1 cellular context compared by ENCODE assay signal in the genomic region with DNA sequence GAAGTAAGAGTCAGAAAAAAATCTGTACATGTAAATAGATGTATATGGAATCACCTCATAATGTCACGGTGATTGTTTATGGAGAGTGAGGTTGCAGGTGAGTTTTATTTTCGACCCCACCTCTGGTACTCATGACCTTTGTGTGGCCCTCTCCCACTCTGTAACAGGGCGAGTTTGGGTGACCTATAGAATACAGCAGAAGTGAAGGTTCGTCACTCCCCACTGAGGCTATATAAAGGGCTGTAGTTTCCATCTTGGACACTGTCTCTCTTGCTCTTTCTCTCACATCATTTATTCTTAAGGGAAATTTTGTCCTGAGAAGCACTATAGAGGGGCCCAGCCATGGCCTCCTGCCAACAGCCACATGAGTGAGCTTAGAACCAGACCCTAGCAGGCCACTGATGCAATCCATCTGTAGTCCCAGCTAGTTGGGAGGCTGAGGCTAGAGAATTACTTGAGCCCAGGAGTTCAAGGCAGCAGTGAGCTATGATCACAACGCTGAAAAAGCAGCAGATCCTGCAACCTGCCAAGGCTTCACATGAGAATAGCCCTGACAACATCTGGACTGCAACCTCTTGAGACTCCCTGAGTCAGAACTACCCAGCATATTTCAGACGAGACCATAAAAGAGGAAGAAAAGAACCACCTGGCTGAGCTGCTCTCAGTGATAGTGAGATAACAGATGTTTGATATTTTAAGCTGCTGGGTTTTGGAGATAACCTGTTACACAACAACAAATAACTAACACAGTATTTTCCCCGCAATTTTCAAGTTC.
TF ChIP-seq lines count a peak whose summit lies in the region.

No MANE protein-coding gene starts in this region.

TF ChIP-seq in GM12878, 131 proteins besides CTCF, POLR2A, EP300 and RAD21 (continued from another document and continues in another):
- TF ChIP-seq NFIC (IDR thresholded peaks at IDR 0.05; ENCODE audit: low read depth, low read length) (peak; percentile 97), BACH1 (IDR thresholded peaks at IDR 0.05; ENCODE audit: borderline replicate concordance) (peak; percentile 37), SMC3 (IDR thresholded peaks at IDR 0.05; ENCODE audit: borderline replicate concordance, low read length) (no peak), NR2F1 (conservative IDR thresholded peaks at IDR 0.05) (peak; percentile 56; the same call in 1 of the 2 replicates), IKZF2 (IDR thresholded peaks at IDR 0.05) (peak; percentile 68 to 76), CREM (IDR thresholded peaks at IDR 0.05; ENCODE audit: low read depth) (peak; percentile 87), TAF1 (IDR thresholded peaks at IDR 0.05; ENCODE audit: borderline replicate concordance, low read depth, low read length) (peak; percentile 18; the same call in 1 of the 2 replicates), YY1 (IDR thresholded peaks at IDR 0.05; ENCODE audit: low read depth, low read length) (peak; percentile 45; the same call in 1 of the 2 replicates), POU2F2 (IDR thresholded peaks at IDR 0.05; ENCODE audit: borderline replicate concordance, low read depth, low read length) (peak; percentile 86), TCF3 (IDR thresholded peaks at IDR 0.05; ENCODE audit: borderline replicate concordance, insufficient read depth, low read depth, low read length) (peak; percentile 98), RAD51 (IDR thresholded peaks at IDR 0.05) (no peak), SMARCA5 (IDR thresholded peaks at IDR 0.05) (peak; percentile 69; the same call in 1 of the 2 replicates), CBX5 (IDR thresholded peaks at IDR 0.05; ENCODE audit: low read depth) (peak; percentile 90), TBL1XR1 (IDR thresholded peaks at IDR 0.05; ENCODE audit: low read depth, low read length) (peak; percentile 43; the same call in 1 of the 2 replicates), ASH2L (IDR thresholded peaks at IDR 0.05; ENCODE audit: borderline replicate concordance, low read depth) (0 out of 2 replicates have a peak, but pooled peaks have one; percentile 15), SREBF2 (IDR thresholded peaks at IDR 0.05; ENCODE audit: low read length) (no peak), MTA3 (IDR thresholded peaks at IDR 0.05; ENCODE audit: borderline replicate concordance, low read length) (peak; percentile 48; the same call in 1 of the 2 replicates), SP1 (IDR thresholded peaks at IDR 0.05; ENCODE audit: low read depth, low read length) (peak; percentile 50), BCL11A (IDR thresholded peaks at IDR 0.05; ENCODE audit: low read depth, low read length) (peak; percentile 90), ZBED1 (IDR thresholded peaks at IDR 0.05; ENCODE audit: borderline replicate concordance) (peak; percentile 81; the same call in 1 of the 2 replicates), SPI1 (IDR thresholded peaks at IDR 0.05; ENCODE audit: borderline replicate concordance, insufficient read depth, low read depth, low read length) (peak; percentile 11; the same call in 1 of the 2 replicates), ZNF24 (IDR thresholded peaks at IDR 0.05) (0 out of 2 replicates have a peak, but pooled peaks have one; percentile 4), CEBPB (IDR thresholded peaks at IDR 0.05; ENCODE audit: borderline replicate concordance in 1 of 2, low read depth in 2 of 2, low read length in 2 of 2) (peak in 1 of 2 experiments; percentile 92; a peak in 2 of 4 replicates), IRF4 (IDR thresholded peaks at IDR 0.05; ENCODE audit: low read depth, low read length) (peak; percentile 88), MEF2B (IDR thresholded peaks at IDR 0.05; ENCODE audit: partially characterized antibody, poor library complexity, severe bottlenecking) (peak; percentile 89), FOXM1 (IDR thresholded peaks at IDR 0.05; ENCODE audit: low read depth, low read length) (peak; percentile 98), GABPA (IDR thresholded peaks at IDR 0.05; ENCODE audit: low read depth) (peak; percentile 70), POLR2AphosphoS5 (IDR thresholded peaks at IDR 0.05; ENCODE audit: low read length) (peak; percentile 86), SIN3A (IDR thresholded peaks at IDR 0.05; ENCODE audit: low read depth, low read length) (peak; percentile 49; the same call in 1 of the 2 replicates), BHLHE40 (IDR thresholded peaks at IDR 0.05; ENCODE audit: borderline replicate concordance in 1 of 2, low read depth in 2 of 2, low read length in 1 of 2) (peak; percentile 36 to 59; a peak in 2 of 4 replicates), JUND (IDR thresholded peaks at IDR 0.05; ENCODE audit: low read depth, low read length) (0 out of 2 replicates have a peak, but pooled peaks have one; percentile 72), RUNX3 (IDR thresholded peaks at IDR 0.05; ENCODE audit: low read length) (peak; percentile 92), PAX5 (IDR thresholded peaks at IDR 0.05; ENCODE audit: borderline replicate concordance, low read depth, low read length) (peak; percentile 81; the same call in 1 of the 2 replicates), NBN (IDR thresholded peaks at IDR 0.05) (peak; percentile 83), EGR1 (IDR thresholded peaks at IDR 0.05; ENCODE audit: borderline replicate concordance in 1 of 2, low read depth in 2 of 2, low read length in 2 of 2) (no peak), MEF2A (IDR thresholded peaks at IDR 0.05; ENCODE audit: insufficient read depth, low read depth, low read length) (peak; percentile 89), CREB1 (IDR thresholded peaks at IDR 0.05; ENCODE audit: low read depth) (peak; percentile 53; the same call in 1 of the 2 replicates), SRF (IDR thresholded peaks at IDR 0.05; ENCODE audit: low read depth in 2 of 2, low read length in 2 of 2) (0 out of 4 replicates have a peak, but pooled peaks of 1 of the 2 experiments have one; percentile 10), TARDBP (IDR thresholded peaks at IDR 0.05; ENCODE audit: borderline replicate concordance) (no peak; the same call in 1 of the 2 replicates), EED (IDR thresholded peaks at IDR 0.05; ENCODE audit: low read depth) (peak; percentile 84), IKZF1 (conservative IDR thresholded peaks at IDR 0.05) (peak; percentile 59)
- TF ChIP-seq, protein P1, sequence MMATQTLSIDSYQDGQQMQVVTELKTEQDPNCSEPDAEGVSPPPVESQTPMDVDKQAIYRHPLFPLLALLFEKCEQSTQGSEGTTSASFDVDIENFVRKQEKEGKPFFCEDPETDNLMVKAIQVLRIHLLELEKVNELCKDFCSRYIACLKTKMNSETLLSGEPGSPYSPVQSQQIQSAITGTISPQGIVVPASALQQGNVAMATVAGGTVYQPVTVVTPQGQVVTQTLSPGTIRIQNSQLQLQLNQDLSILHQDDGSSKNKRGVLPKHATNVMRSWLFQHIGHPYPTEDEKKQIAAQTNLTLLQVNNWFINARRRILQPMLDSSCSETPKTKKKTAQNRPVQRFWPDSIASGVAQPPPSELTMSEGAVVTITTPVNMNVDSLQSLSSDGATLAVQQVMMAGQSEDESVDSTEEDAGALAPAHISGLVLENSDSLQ (IDR thresholded peaks at IDR 0.05) = peak; percentile 51
- TF ChIP-seq, protein P2, sequence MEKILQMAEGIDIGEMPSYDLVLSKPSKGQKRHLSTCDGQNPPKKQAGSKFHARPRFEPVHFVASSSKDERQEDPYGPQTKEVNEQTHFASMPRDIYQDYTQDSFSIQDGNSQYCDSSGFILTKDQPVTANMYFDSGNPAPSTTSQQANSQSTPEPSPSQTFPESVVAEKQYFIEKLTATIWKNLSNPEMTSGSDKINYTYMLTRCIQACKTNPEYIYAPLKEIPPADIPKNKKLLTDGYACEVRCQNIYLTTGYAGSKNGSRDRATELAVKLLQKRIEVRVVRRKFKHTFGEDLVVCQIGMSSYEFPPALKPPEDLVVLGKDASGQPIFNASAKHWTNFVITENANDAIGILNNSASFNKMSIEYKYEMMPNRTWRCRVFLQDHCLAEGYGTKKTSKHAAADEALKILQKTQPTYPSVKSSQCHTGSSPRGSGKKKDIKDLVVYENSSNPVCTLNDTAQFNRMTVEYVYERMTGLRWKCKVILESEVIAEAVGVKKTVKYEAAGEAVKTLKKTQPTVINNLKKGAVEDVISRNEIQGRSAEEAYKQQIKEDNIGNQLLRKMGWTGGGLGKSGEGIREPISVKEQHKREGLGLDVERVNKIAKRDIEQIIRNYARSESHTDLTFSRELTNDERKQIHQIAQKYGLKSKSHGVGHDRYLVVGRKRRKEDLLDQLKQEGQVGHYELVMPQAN (conservative IDR thresholded peaks at IDR 0.05) = no peak
- TF ChIP-seq, protein P3, sequence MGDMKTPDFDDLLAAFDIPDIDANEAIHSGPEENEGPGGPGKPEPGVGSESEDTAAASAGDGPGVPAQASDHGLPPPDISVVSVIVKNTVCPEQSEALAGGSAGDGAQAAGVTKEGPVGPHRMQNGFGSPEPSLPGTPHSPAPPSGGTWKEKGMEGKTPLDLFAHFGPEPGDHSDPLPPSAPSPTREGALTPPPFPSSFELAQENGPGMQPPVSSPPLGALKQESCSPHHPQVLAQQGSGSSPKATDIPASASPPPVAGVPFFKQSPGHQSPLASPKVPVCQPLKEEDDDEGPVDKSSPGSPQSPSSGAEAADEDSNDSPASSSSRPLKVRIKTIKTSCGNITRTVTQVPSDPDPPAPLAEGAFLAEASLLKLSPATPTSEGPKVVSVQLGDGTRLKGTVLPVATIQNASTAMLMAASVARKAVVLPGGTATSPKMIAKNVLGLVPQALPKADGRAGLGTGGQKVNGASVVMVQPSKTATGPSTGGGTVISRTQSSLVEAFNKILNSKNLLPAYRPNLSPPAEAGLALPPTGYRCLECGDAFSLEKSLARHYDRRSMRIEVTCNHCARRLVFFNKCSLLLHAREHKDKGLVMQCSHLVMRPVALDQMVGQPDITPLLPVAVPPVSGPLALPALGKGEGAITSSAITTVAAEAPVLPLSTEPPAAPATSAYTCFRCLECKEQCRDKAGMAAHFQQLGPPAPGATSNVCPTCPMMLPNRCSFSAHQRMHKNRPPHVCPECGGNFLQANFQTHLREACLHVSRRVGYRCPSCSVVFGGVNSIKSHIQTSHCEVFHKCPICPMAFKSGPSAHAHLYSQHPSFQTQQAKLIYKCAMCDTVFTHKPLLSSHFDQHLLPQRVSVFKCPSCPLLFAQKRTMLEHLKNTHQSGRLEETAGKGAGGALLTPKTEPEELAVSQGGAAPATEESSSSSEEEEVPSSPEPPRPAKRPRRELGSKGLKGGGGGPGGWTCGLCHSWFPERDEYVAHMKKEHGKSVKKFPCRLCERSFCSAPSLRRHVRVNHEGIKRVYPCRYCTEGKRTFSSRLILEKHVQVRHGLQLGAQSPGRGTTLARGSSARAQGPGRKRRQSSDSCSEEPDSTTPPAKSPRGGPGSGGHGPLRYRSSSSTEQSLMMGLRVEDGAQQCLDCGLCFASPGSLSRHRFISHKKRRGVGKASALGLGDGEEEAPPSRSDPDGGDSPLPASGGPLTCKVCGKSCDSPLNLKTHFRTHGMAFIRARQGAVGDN (IDR thresholded peaks at IDR 0.05) = no peak; the same call in none of the 2 replicates
- TF ChIP-seq, protein P4, sequence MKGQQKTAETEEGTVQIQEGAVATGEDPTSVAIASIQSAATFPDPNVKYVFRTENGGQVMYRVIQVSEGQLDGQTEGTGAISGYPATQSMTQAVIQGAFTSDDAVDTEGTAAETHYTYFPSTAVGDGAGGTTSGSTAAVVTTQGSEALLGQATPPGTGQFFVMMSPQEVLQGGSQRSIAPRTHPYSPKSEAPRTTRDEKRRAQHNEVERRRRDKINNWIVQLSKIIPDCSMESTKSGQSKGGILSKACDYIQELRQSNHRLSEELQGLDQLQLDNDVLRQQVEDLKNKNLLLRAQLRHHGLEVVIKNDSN (IDR thresholded peaks at IDR 0.05; ENCODE audit: borderline replicate concordance, extremely low read length, insufficient read depth, low read depth, low read length) = no peak
- TF ChIP-seq, protein P5, sequence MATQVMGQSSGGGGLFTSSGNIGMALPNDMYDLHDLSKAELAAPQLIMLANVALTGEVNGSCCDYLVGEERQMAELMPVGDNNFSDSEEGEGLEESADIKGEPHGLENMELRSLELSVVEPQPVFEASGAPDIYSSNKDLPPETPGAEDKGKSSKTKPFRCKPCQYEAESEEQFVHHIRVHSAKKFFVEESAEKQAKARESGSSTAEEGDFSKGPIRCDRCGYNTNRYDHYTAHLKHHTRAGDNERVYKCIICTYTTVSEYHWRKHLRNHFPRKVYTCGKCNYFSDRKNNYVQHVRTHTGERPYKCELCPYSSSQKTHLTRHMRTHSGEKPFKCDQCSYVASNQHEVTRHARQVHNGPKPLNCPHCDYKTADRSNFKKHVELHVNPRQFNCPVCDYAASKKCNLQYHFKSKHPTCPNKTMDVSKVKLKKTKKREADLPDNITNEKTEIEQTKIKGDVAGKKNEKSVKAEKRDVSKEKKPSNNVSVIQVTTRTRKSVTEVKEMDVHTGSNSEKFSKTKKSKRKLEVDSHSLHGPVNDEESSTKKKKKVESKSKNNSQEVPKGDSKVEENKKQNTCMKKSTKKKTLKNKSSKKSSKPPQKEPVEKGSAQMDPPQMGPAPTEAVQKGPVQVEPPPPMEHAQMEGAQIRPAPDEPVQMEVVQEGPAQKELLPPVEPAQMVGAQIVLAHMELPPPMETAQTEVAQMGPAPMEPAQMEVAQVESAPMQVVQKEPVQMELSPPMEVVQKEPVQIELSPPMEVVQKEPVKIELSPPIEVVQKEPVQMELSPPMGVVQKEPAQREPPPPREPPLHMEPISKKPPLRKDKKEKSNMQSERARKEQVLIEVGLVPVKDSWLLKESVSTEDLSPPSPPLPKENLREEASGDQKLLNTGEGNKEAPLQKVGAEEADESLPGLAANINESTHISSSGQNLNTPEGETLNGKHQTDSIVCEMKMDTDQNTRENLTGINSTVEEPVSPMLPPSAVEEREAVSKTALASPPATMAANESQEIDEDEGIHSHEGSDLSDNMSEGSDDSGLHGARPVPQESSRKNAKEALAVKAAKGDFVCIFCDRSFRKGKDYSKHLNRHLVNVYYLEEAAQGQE (IDR thresholded peaks at IDR 0.05; ENCODE audit: low read depth, low read length) = 0 out of 2 replicates have a peak, but pooled peaks have one; percentile 23
- TF ChIP-seq, protein P6, sequence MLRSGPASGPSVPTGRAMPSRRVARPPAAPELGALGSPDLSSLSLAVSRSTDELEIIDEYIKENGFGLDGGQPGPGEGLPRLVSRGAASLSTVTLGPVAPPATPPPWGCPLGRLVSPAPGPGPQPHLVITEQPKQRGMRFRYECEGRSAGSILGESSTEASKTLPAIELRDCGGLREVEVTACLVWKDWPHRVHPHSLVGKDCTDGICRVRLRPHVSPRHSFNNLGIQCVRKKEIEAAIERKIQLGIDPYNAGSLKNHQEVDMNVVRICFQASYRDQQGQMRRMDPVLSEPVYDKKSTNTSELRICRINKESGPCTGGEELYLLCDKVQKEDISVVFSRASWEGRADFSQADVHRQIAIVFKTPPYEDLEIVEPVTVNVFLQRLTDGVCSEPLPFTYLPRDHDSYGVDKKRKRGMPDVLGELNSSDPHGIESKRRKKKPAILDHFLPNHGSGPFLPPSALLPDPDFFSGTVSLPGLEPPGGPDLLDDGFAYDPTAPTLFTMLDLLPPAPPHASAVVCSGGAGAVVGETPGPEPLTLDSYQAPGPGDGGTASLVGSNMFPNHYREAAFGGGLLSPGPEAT (IDR thresholded peaks at IDR 0.05; ENCODE audit: low read depth) = peak; percentile 32; the same call in 1 of the 2 replicates
- TF ChIP-seq, protein P7, sequence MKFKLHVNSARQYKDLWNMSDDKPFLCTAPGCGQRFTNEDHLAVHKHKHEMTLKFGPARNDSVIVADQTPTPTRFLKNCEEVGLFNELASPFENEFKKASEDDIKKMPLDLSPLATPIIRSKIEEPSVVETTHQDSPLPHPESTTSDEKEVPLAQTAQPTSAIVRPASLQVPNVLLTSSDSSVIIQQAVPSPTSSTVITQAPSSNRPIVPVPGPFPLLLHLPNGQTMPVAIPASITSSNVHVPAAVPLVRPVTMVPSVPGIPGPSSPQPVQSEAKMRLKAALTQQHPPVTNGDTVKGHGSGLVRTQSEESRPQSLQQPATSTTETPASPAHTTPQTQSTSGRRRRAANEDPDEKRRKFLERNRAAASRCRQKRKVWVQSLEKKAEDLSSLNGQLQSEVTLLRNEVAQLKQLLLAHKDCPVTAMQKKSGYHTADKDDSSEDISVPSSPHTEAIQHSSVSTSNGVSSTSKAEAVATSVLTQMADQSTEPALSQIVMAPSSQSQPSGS (IDR thresholded peaks at IDR 0.05; ENCODE audit: low read length) = peak; percentile 96
